In the genomic region with DNA sequence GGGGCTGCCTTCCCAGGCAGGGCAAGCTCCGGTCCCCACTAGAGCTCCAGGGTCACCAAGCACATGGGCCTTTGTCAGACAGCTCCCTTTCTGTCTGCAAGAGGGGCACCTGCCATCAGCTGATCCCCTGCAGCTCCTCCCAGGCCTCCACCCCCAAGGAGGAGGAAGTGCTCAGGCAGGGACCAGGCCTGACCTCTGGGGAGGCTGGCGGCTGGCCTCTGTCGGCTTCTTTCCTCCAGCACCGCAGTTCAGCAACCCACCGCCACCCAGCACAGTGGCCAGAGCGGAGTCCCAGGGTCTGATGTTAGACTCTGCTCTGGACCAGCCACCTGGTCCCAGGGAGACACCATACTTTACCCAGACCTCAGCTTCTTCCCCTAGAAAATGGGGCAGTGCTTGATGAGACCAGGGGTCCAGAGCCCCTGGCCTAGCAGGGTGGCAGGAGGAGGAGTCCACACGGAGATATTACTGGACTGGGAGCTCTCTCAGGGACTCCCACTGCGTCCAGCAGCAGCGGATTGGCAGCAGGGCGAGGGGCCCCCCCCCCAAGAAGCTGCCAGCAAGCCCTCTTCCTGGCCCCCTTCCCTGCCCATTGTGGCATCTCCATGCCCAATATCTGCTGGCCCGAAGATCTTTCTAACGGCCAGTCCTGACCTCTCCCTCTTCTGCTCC, we compare ENCODE assay signal across 11 cellular contexts. TPM values are rescaled to one million over a fixed set of nuclear protein-coding genes. Genes with fewer than 3 reads are reported as not detected.
DNase-seq lines count a peak whose midpoint lies in the region; TF ChIP-seq lines count a peak whose summit lies in the region.
"Had no signal": no experiment of that assay in that cellular context is flagged by ENCODE, and none has a peak within 500 bp of the region (broad histone marks: within the 10 kb centered on the region; RNA-seq: fewer than 3 reads in every experiment).

No MANE protein-coding gene starts in this region.

- no peak for TF ChIP-seq EP300 in esophagus muscularis mucosa (IDR thresholded peaks at IDR 0.05)

- TF ChIP-seq CTCF in esophagus muscularis mucosa (IDR thresholded peaks at IDR 0.05), result no peak

- H3K27ac Mint-ChIP-seq in activated T-cell treated with anti-CD3 and anti-CD28 coated beads, Interleukin-2, amount 50 U/mL, for 24 hours, result peak overlapping the region; percentile 67

- H3K27me3 Mint-ChIP-seq in activated T-cell treated with anti-CD3 and anti-CD28 coated beads, Interleukin-2, amount 50 U/mL, for 24 hours, result no peaks in the 10 kb centered on the region

- peaks cover 54% of the 10 kb centered on the region for H3K79me2 ChIP-seq in Karpas-422 (ENCODE audit: low read length)

- TF ChIP-seq POLR2A in esophagus muscularis mucosa (IDR thresholded peaks at IDR 0.05; ENCODE audit: low read depth), result no peak

- H3K9me2 ChIP-seq in Karpas-422 (replicated peaks; ENCODE audit: insufficient read depth, low read length), result no peaks in the 10 kb centered on the region

- peak overlapping the region; percentile 51 for H3K4me3 ChIP-seq in Karpas-422 (ENCODE audit: low read length)
- H3K4me3 ChIP-seq in esophagus muscularis mucosa, result no peak overlapping the region
- H3K4me3 ChIP-seq in stomach smooth muscle (ENCODE audit: low read length in 2 of 2), result peak overlapping the region in 1 of 2 donors; percentile 55

- H3K27ac ChIP-seq in Karpas-422 (ENCODE audit: low read length) (peak overlapping the region; percentile 88), esophagus muscularis mucosa (replicated peaks in 1 of 4) (peak overlapping the region in 3 of 4 donors; percentile 7 to 66 (median 40)), stomach smooth muscle (ENCODE audit: low read length) (peak overlapping the region; percentile 53)
- H3K27ac ChIP-seq: HL-60, neutrophil had no signal

- no peak overlapping the region for H3K4me3 Mint-ChIP-seq in activated T-cell treated with anti-CD3 and anti-CD28 coated beads, Interleukin-2, amount 50 U/mL, for 24 hours

- H3K9me3 Mint-ChIP-seq in activated T-cell treated with anti-CD3 and anti-CD28 coated beads, Interleukin-2, amount 50 U/mL, for 24 hours, result no peaks in the 10 kb centered on the region

- H3K36me3 ChIP-seq in Karpas-422 (ENCODE audit: insufficient read depth, low read length) (no peaks in the 10 kb centered on the region), esophagus muscularis mucosa (peaks cover 1 to 21% (median 15%) of the 10 kb centered on the region in 4 donors), stomach smooth muscle (ENCODE audit: control insufficient read depth in 2 of 2, insufficient read depth in 2 of 2, low read length in 2 of 2) (peaks cover 0 to 5% of the 10 kb centered on the region in 2 donors)

- intact Hi-C loops in esophagus muscularis mucosa (cut with DNase I), result no loop called here

- H3K4me1 Mint-ChIP-seq in activated T-cell treated with anti-CD3 and anti-CD28 coated beads, Interleukin-2, amount 50 U/mL, for 24 hours (ENCODE audit: low read depth), result peaks cover 4% of the 10 kb centered on the region

- peaks cover 14% of the 10 kb centered on the region for H3K36me3 Mint-ChIP-seq in activated T-cell treated with anti-CD3 and anti-CD28 coated beads, Interleukin-2, amount 50 U/mL, for 24 hours (ENCODE audit: low read depth)

- peak overlapping the region; percentile 68 for H3K9ac ChIP-seq in Karpas-422 (ENCODE audit: low read length)
- peak overlapping the region in 1 of 2 donors; percentile 55 for H3K9ac ChIP-seq in stomach smooth muscle (ENCODE audit: low read length in 2 of 2)

- H3K4me1 ChIP-seq in Karpas-422 (ENCODE audit: low read length), result peaks cover 58% of the 10 kb centered on the region
- H3K4me1 ChIP-seq in esophagus muscularis mucosa, result peaks cover 12 to 23% (median 18%) of the 10 kb centered on the region in 4 donors
- peaks cover 16% of the 10 kb centered on the region for H3K4me1 ChIP-seq in stomach smooth muscle (ENCODE audit: control insufficient read depth, insufficient read depth, low read length)

- no peaks in the 10 kb centered on the region for H3K27me3 ChIP-seq in Karpas-422 (ENCODE audit: low read length)
- no peaks in the 10 kb centered on the region for H3K27me3 ChIP-seq in esophagus muscularis mucosa
- H3K27me3 ChIP-seq in stomach smooth muscle (ENCODE audit: control insufficient read depth in 1 of 2, insufficient read depth in 2 of 2, low read length in 2 of 2), result no peaks in the 10 kb centered on the region
- H3K27me3 ChIP-seq: neutrophil had no signal

- no peak overlapping the region for H2AFZ ChIP-seq in Karpas-422 (ENCODE audit: low read length)

- H3K4me2 ChIP-seq in Karpas-422 (ENCODE audit: low read depth, low read length, poor library complexity, severe bottlenecking), result peak overlapping the region; percentile 64

- no peak for DNase-seq in activated T-cell treated with anti-CD3 and anti-CD28 coated beads, Interleukin-2, amount 50 U/mL, for 24 hours
- DNase-seq in activated T-cell treated with anti-CD3 and anti-CD28 coated beads, Interleukin-2, amount 50 U/mL, for 1 hour, result no peak
- DNase-seq in Karpas-422, result peak; percentile 79
- no peak for DNase-seq in esophagus muscularis mucosa (ENCODE audit: extremely low spot score)
- no peak for DNase-seq in DMS79 (lab: John Stamatoyannopoulos, UW)
- DNase-seq in DMS 273 treated with DMSO at 0.1 percent for 48 hours (lab: John Stamatoyannopoulos, UW), result no peak
- no peak for DNase-seq in HK-2 (ENCODE audit: unreplicated experiment)
- DNase-seq: ACHN had no signal

- H3K9me3 ChIP-seq in Karpas-422 (ENCODE audit: low read length), result no peaks in the 10 kb centered on the region
- H3K9me3 ChIP-seq in esophagus muscularis mucosa, result no peaks in the 10 kb centered on the region
- H3K9me3 ChIP-seq in stomach smooth muscle (ENCODE audit: control insufficient read depth in 2 of 2, low read length in 2 of 2), result no peaks in the 10 kb centered on the region
- H3K9me3 ChIP-seq: neutrophil had no signal

- WGBS in esophagus muscularis mucosa, result 47% methylated on average over 7 of the region's 12 CpGs

- no peaks in the 10 kb centered on the region for H4K20me1 ChIP-seq in Karpas-422 (ENCODE audit: insufficient read depth, low read depth, low read length)

RNA-seq across cellular contexts. Expression of gene NKPD1, which starts 24.1 kb away (rescaled TPM):
- total RNA-seq in Karpas-422 (2014; rRNA removed; shearing (Covaris generic); ENCODE audit: low replicate concordance), result 1.2 TPM in 1 of 2 replicates, not detected in the other
- total RNA-seq in esophagus muscularis mucosa, result under 1 TPM in 1 of 4 donors, not detected in 3; 0.26 TPM

RNA-seq across cellular contexts. Expression of gene TRAPPC6A, which starts 41.4 kb away (rescaled TPM):
- 32.2 and 62.8 TPM in 2 replicates for total RNA-seq in Karpas-422 (2014; rRNA removed; shearing (Covaris generic); ENCODE audit: low replicate concordance)
- 10 to 100 TPM; 18.3 to 27.0 (median 19.4) TPM for total RNA-seq in esophagus muscularis mucosa

RNA-seq across cellular contexts. Expression of gene BLOC1S3, which starts 41.9 kb away (rescaled TPM):
- 4.4 and 8.5 TPM in 2 replicates for total RNA-seq in Karpas-422 (2014; rRNA removed; shearing (Covaris generic); ENCODE audit: low replicate concordance)
- total RNA-seq in esophagus muscularis mucosa, result 10 to 100 TPM in 3 of 4 donors, 1 to 10 TPM in 1; 5.4 to 21.9 (median 16.1) TPM

RNA-seq across cellular contexts. Expression of gene PPP1R37, which starts 43.7 kb away (rescaled TPM):
- 8.0 and 21.0 TPM in 2 replicates for total RNA-seq in Karpas-422 (2014; rRNA removed; shearing (Covaris generic); ENCODE audit: low replicate concordance)
- total RNA-seq in esophagus muscularis mucosa, result 10 to 100 TPM; 21.0 to 46.7 (median 28.3) TPM

RNA-seq across cellular contexts. Expression of gene GEMIN7, which starts 57.6 kb away (rescaled TPM):
- total RNA-seq in Karpas-422 (2014; rRNA removed; shearing (Covaris generic); ENCODE audit: low replicate concordance), result 85.2 and 91.1 TPM in 2 replicates
- 10 to 100 TPM; 12.3 to 19.1 (median 15.3) TPM for total RNA-seq in esophagus muscularis mucosa
